In genomic region chr1:151703813-151704212, GRCh38 we compare ENCODE assay signal across 1 cellular context.
TF ChIP-seq lines count a peak whose summit lies in the region.

No MANE protein-coding gene starts in this region.

TF ChIP-seq in HepG2, 621 proteins besides CTCF, POLR2A, EP300 and RAD21 (continued from another document and continues in another):
- TF ChIP-seq HHEX (CRISPR knock-in tag; IDR thresholded peaks at IDR 0.05) = no peak
- no peak for TF ChIP-seq PTBP1 (IDR thresholded peaks at IDR 0.05; ENCODE audit: low read depth, low read length, poor library complexity, severe bottlenecking)
- no peak for TF ChIP-seq ZBTB7B (CRISPR knock-in tag; IDR thresholded peaks at IDR 0.05)
- TF ChIP-seq E2F2 (CRISPR knock-in tag; IDR thresholded peaks at IDR 0.05; ENCODE audit: borderline replicate concordance) = no peak
- no peak for TF ChIP-seq ELK4 (CRISPR knock-in tag; IDR thresholded peaks at IDR 0.05; ENCODE audit: borderline replicate concordance)
- no peak for TF ChIP-seq ATRX (CRISPR knock-in tag; IDR thresholded peaks at IDR 0.05; ENCODE audit: borderline replicate concordance)
- no peak for TF ChIP-seq ZNF615 (CRISPR knock-in tag; IDR thresholded peaks at IDR 0.05; ENCODE audit: borderline replicate concordance)
- TF ChIP-seq ZNF275 (CRISPR knock-in tag; IDR thresholded peaks at IDR 0.05; ENCODE audit: borderline replicate concordance) = no peak
- TF ChIP-seq TCF7 (IDR thresholded peaks at IDR 0.05; ENCODE audit: low read depth) = no peak
- no peak for TF ChIP-seq JUNB (CRISPR knock-in tag; IDR thresholded peaks at IDR 0.05; ENCODE audit: borderline replicate concordance)
- TF ChIP-seq THYN1 (CRISPR knock-in tag; IDR thresholded peaks at IDR 0.05; ENCODE audit: borderline replicate concordance, low read depth) = no peak
- no peak for TF ChIP-seq ZNF33A (CRISPR knock-in tag; IDR thresholded peaks at IDR 0.05; ENCODE audit: borderline replicate concordance)
- no peak for TF ChIP-seq ZNF225 (CRISPR knock-in tag; IDR thresholded peaks at IDR 0.05)
- no peak for TF ChIP-seq ZBTB21 (CRISPR knock-in tag; IDR thresholded peaks at IDR 0.05)
- no peak for TF ChIP-seq KIAA2018 (CRISPR knock-in tag; IDR thresholded peaks at IDR 0.05; ENCODE audit: borderline replicate concordance)
- no peak for TF ChIP-seq EEA1 (CRISPR knock-in tag; IDR thresholded peaks at IDR 0.05; ENCODE audit: borderline replicate concordance)
- no peak for TF ChIP-seq ZBTB39 (CRISPR knock-in tag; IDR thresholded peaks at IDR 0.05)
- TF ChIP-seq LRRFIP1 (CRISPR knock-in tag; conservative IDR thresholded peaks at IDR 0.05) = no peak
- no peak for TF ChIP-seq TIGD3 (CRISPR knock-in tag; IDR thresholded peaks at IDR 0.05; ENCODE audit: borderline replicate concordance)
- TF ChIP-seq SOX5 (CRISPR knock-in tag; IDR thresholded peaks at IDR 0.05; ENCODE audit: borderline replicate concordance) = peak; percentile 58; the same call in 1 of the 2 replicates
- no peak for TF ChIP-seq PRMT3 (CRISPR knock-in tag; IDR thresholded peaks at IDR 0.05; ENCODE audit: borderline replicate concordance, low read depth)
- no peak for TF ChIP-seq ZNF350 (CRISPR knock-in tag; IDR thresholded peaks at IDR 0.05; ENCODE audit: borderline replicate concordance, low read depth)
- TF ChIP-seq USF2 (IDR thresholded peaks at IDR 0.05; ENCODE audit: low read depth, low read length) = no peak
- no peak for TF ChIP-seq USF2 (CRISPR knock-in tag; IDR thresholded peaks at IDR 0.05; ENCODE audit: borderline replicate concordance)
- no peak for TF ChIP-seq SAFB2 (CRISPR knock-in tag; IDR thresholded peaks at IDR 0.05; ENCODE audit: borderline replicate concordance, low read depth)
- no peak for TF ChIP-seq KLF9 (CRISPR knock-in tag; IDR thresholded peaks at IDR 0.05; ENCODE audit: low read depth)
- TF ChIP-seq NCOR1 (IDR thresholded peaks at IDR 0.05; ENCODE audit: borderline replicate concordance, low read length) = no peak
- TF ChIP-seq TEAD3 (CRISPR knock-in tag; optimal IDR thresholded peaks at IDR 0.05; ENCODE audit: borderline replicate concordance) = no peak
- TF ChIP-seq ZSCAN22 (CRISPR knock-in tag; IDR thresholded peaks at IDR 0.05) = no peak
- TF ChIP-seq SSRP1 (CRISPR knock-in tag; IDR thresholded peaks at IDR 0.05) = no peak
- no peak for TF ChIP-seq ARNT2 (CRISPR knock-in tag; IDR thresholded peaks at IDR 0.05; ENCODE audit: low read depth)
- no peak for TF ChIP-seq ZNF292 (CRISPR knock-in tag; IDR thresholded peaks at IDR 0.05; ENCODE audit: borderline replicate concordance, low read depth)
- no peak for TF ChIP-seq SMARCC2 (IDR thresholded peaks at IDR 0.05)
- peak; percentile 38; the same call in 1 of the 2 replicates for TF ChIP-seq HNF1B (CRISPR knock-in tag; IDR thresholded peaks at IDR 0.05)
- TF ChIP-seq ZNF501 (CRISPR knock-in tag; IDR thresholded peaks at IDR 0.05) = 0 out of 2 replicates have a peak, but pooled peaks have one; percentile 28
- TF ChIP-seq CHD4 (IDR thresholded peaks at IDR 0.05; ENCODE audit: borderline replicate concordance, low read length) = no peak
- TF ChIP-seq ZNF460 (CRISPR knock-in tag; IDR thresholded peaks at IDR 0.05; ENCODE audit: borderline replicate concordance) = no peak
